Comparison of ENCODE assay signal across 8 cellular contexts in genomic region chr10:5977471-5978370, GRCh38. TPM values are rescaled to one million over a fixed set of nuclear protein-coding genes. Genes with fewer than 3 reads are reported as not detected.
A peak's percentile ranks its signal among the peaks of the same experiment; 100 is the strongest.
DNase-seq lines count a peak whose midpoint lies in the region; ATAC-seq and TF ChIP-seq lines count a peak whose summit lies in the region.

TSS of gene IL15RA (minus strand) at chr10:5977543. CDS start at chr10:5977492, 51 bp downstream.

- H3K9me3 ChIP-seq in BLaER1 (no peaks in the 10 kb centered on the region), RWPE2 (ENCODE audit: severe bottlenecking) (no peaks in the 10 kb centered on the region), ovary (no peaks in the 10 kb centered on the region), tibial nerve (no peaks in the 10 kb centered on the region)

- H3K4me1 ChIP-seq in BLaER1 = peaks cover 16% of the 10 kb centered on the region
- no peaks in the 10 kb centered on the region for H3K4me1 ChIP-seq in RWPE2 (ENCODE audit: insufficient read depth, poor library complexity, severe bottlenecking)
- H3K4me1 ChIP-seq in ovary (ENCODE audit: insufficient read depth) = no peaks in the 10 kb centered on the region
- H3K4me1 ChIP-seq in tibial nerve = peaks cover 0 to 21% (median 8%) of the 10 kb centered on the region in 4 donors

- H3K27me3 ChIP-seq in BLaER1 (no peaks in the 10 kb centered on the region), RWPE2 (ENCODE audit: insufficient read depth, poor library complexity, severe bottlenecking) (no peaks in the 10 kb centered on the region), ovary (no peaks in the 10 kb centered on the region), tibial nerve (no peaks in the 10 kb centered on the region)

- no peaks in the 10 kb centered on the region for H3K36me3 ChIP-seq in BLaER1
- no peaks in the 10 kb centered on the region for H3K36me3 ChIP-seq in RWPE2 (ENCODE audit: low read depth)
- no peaks in the 10 kb centered on the region for H3K36me3 ChIP-seq in ovary
- H3K36me3 ChIP-seq in tibial nerve = no peaks in the 10 kb centered on the region

- intact Hi-C loops in ovary (cut with DNase I) = no loop called here

- peak within 1 kb of the TSS; percentile 95 for H3K4me2 ChIP-seq in BLaER1

- TF ChIP-seq EP300 in ovary (IDR thresholded peaks at IDR 0.05) (no peak), tibial nerve (IDR thresholded peaks at IDR 0.05) (peak in 1 of 2 donors; percentile 37)

- H3K27ac ChIP-seq in BLaER1 (peak within 1 kb of the TSS; percentile 84), RWPE2 (ENCODE audit: poor library complexity, severe bottlenecking) (peak within 1 kb of the TSS; percentile 48), ovary (peak within 1 kb of the TSS; percentile 80 to 90), tibial nerve (peak within 1 kb of the TSS; percentile 52 to 96 (median 68))

- H3K9ac ChIP-seq in BLaER1 = peak within 1 kb of the TSS; percentile 83

- H3K4me3 ChIP-seq in BLaER1 (peak within 1 kb of the TSS; percentile 83), RWPE2 (ENCODE audit: severe bottlenecking) (peak within 1 kb of the TSS; percentile 62), ovary (peak within 1 kb of the TSS; percentile 69), tibial nerve (peak within 1 kb of the TSS; percentile 57 to 92 (median 87))

- 1% methylated on average over 60 to 83 of the region's 83 CpGs for WGBS in ovary, 3 donors
- WGBS in tibial nerve, 2 donors = 0 to 2% methylated on average over 22 to 37 of the region's 83 CpGs

- TF ChIP-seq POLR2A in GM19193 (IDR thresholded peaks at IDR 0.05; ENCODE audit: extremely low read depth, insufficient read depth, insufficient read length) = peak; percentile 59
- TF ChIP-seq POLR2A in ovary (IDR thresholded peaks at IDR 0.05) = no peak
- TF ChIP-seq POLR2A in tibial nerve (IDR thresholded peaks at IDR 0.05) = peak in 1 of 2 donors; percentile 11

- DNase-seq in RWPE2 (ENCODE audit: low spot score) (no peak), activated gamma-delta T cell treated with Interleukin-2 at 50 U/mL for 16 hours (peak; percentile 78), germinal center (ENCODE audit: low spot score) (peak; percentile 88), ovary (peak; percentile 50 to 70 (median 66)), tibial nerve (ENCODE audit: low spot score in 2 of 2) (peak in 1 of 2 donors; percentile 26)

- H4K20me1 ChIP-seq in BLaER1 = no peaks in the 10 kb centered on the region

- TF ChIP-seq CTCF in RWPE2 (IDR thresholded peaks at IDR 0.05; ENCODE audit: poor library complexity, severe bottlenecking) (peak; percentile 43), ovary (IDR thresholded peaks at IDR 0.05) (peak in 1 of 3 donors; percentile 9), tibial nerve (IDR thresholded peaks at IDR 0.05) (peak in 1 of 5 experiments; percentile 19)

- ATAC-seq in HG03354 (IDR thresholded peaks at IDR 0.05; ENCODE audit: poor library complexity, severe bottlenecking, unreplicated experiment) (peak; percentile 77), RWPE2 (ENCODE audit: low read depth) (peak; percentile 82)

RNA-seq across cellular contexts. Expression of gene IL15RA, which starts in this region (rescaled TPM):
- total RNA-seq in ovary (10 to 100 TPM in 1 of 7 donors, 1 to 10 TPM in 6; 2.7 to 15.2 (median 6.2) TPM), tibial nerve (10 to 100 TPM in 2 of 4 donors, 1 to 10 TPM in 2; 9.0 to 18.6 (median 12.6) TPM)
- 10 to 100 TPM in 1 of 2 donors, 1 to 10 TPM in 1; 6.3 to 10.0 TPM for polyA plus RNA-seq in ovary
